In the genomic region with DNA sequence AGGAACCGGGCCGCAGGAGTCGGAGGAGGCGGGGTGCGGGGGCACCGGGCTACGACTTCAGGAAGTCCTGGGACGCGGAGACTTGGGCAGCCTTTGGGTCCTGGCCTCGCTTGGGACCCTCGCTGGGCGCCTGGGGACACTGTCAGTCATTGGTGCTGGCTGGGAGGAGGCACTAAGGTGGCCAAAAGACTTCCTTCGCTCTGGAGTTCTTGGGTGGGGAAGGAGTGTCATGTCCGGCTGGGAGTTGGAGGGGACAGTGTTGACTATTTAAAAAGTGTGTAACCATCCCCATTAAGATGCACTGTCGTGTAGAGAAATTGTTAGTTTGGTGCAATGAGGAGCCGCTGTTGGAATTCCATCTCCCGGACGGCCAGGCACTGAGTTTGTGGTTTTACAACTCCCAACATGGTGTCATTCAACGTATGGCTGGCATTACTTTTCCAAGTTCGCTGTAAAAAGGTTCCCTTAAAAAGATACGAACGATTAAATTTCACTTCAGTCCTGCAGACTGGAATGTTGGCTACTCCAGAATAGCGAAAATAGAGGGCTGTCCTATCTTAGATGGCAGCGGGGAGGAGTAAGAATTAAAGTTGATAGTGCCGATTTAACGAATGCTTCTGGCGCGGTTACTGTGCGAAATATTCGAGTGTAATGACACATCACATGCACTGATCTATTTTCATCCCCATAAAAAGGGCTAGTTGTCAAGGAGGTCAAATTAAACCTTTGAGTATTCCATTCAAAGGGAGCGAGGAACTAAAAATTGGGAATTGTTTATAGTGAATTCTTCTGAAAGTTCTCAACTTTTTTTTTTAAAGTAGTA, we compare ENCODE assay signal across 8 cellular contexts. TPM values are rescaled to one million over a fixed set of nuclear protein-coding genes. Genes with fewer than 3 reads are reported as not detected.
DNase-seq lines count a peak whose midpoint lies in the region; ATAC-seq and TF ChIP-seq lines count a peak whose summit lies in the region.

No MANE protein-coding gene starts in this region.

- peaks cover 20% of the 10 kb centered on the region; the same call in 1 of the 2 replicates for H4K20me1 ChIP-seq in DND-41 (ENCODE audit: insufficient read depth, low read length)

- DNase-seq in DND-41, result no peak
- peak; percentile 39 for DNase-seq in activated CD8-positive, alpha-beta T cell treated with anti-CD3 and anti-CD28 coated beads, Interleukin-2, amount 10 ng/mL, durations not matched to agents 7 days and 5 days
- no peak for DNase-seq in heart left ventricle
- no peak for DNase-seq in psoas muscle
- no peak for DNase-seq in NCI-H187 treated with DMSO at 0.1 percent for 48 hours (lab: John Stamatoyannopoulos, UW)
- DNase-seq in GM20000 (ENCODE audit: low spot score), result no peak

- H3K27ac Mint-ChIP-seq in activated CD8-positive, alpha-beta T cell treated with anti-CD3 and anti-CD28 coated beads, Interleukin-2, amount 10 ng/mL, durations not matched to agents 7 days and 5 days, result peak overlapping the region; percentile 91

- H3K4me1 ChIP-seq in DND-41 (ENCODE audit: insufficient read depth, low read length) (peaks cover 53% of the 10 kb centered on the region), heart left ventricle (peaks cover 0 to 61% (median 36%) of the 10 kb centered on the region in 12 donors), psoas muscle (peaks cover 66% of the 10 kb centered on the region)

- H3K36me3 ChIP-seq in DND-41 (ENCODE audit: insufficient read depth, low read length) (no peaks in the 10 kb centered on the region), heart left ventricle (peaks cover 0 to 5% (median 0%) of the 10 kb centered on the region in 9 donors), psoas muscle (ENCODE audit: insufficient read depth in 1 of 2, low read depth in 1 of 2) (no peaks in the 10 kb centered on the region)

- POLR2A ChIA-PET in activated CD8-positive, alpha-beta T cell treated with anti-CD3 and anti-CD28 coated beads, Interleukin-2, amount 10 ng/mL, durations not matched to agents 7 days and 5 days (lab: Charles Lee), result interaction anchor here (0.7 kb wide), 1 partner anchor 1542 kb away, joined by 3 read pairs; no protein-coding TSS in a partner anchor

- H3K27me3 ChIP-seq in DND-41 (ENCODE audit: insufficient read depth, low read length, poor library complexity) (no peaks in the 10 kb centered on the region), heart left ventricle (no peaks in the 10 kb centered on the region), psoas muscle (ENCODE audit: insufficient read depth in 3 of 3, low read length in 2 of 3) (no peaks in the 10 kb centered on the region)

- ATAC-seq in DND-41 (ENCODE audit: insufficient read depth, low read depth) (no peak; the same call in 2 of the 3 replicates), HG03575 (IDR thresholded peaks at IDR 0.05; ENCODE audit: extremely low read depth, insufficient number of reproducible peaks, low FRiP score, unreplicated experiment) (peak; percentile 1), heart left ventricle (no peak), psoas muscle (peak in 3 of 4 donors; percentile 21 to 57 (median 25)), HG03175 (IDR thresholded peaks at IDR 0.05; ENCODE audit: unreplicated experiment) (no peak)
- no peak for ATAC-seq in activated CD8-positive, alpha-beta T cell treated with anti-CD3 and anti-CD28 coated beads, Interleukin-2, amount 10 ng/mL, durations not matched to agents 7 days and 5 days

- TF ChIP-seq POLR2A in heart left ventricle (IDR thresholded peaks at IDR 0.05), result no peak

- 1 to 2% (median 1%) methylated on average over 24 to 31 of the region's 31 CpGs for WGBS in heart left ventricle, 4 donors
- 0 to 1% (median 1%) methylated on average over 31 of the region's 31 CpGs for WGBS in psoas muscle, 3 donors

- peak overlapping the region; percentile 93 for H3K9ac ChIP-seq in DND-41 (ENCODE audit: low read depth, low read length)

- H3K27me3 Mint-ChIP-seq in activated CD8-positive, alpha-beta T cell treated with anti-CD3 and anti-CD28 coated beads, Interleukin-2, amount 10 ng/mL, durations not matched to agents 7 days and 5 days (ENCODE audit: low read depth), result peaks cover 2% of the 10 kb centered on the region

- H3K4me3 ChIP-seq in DND-41 (ENCODE audit: low read depth in 1 of 2, low read length in 2 of 2) (peak overlapping the region; percentile 77 to 84), heart left ventricle (peak overlapping the region; percentile 79 to 98 (median 89)), psoas muscle (peak overlapping the region; percentile 91)

- H3K4me3 Mint-ChIP-seq in activated CD8-positive, alpha-beta T cell treated with anti-CD3 and anti-CD28 coated beads, Interleukin-2, amount 10 ng/mL, durations not matched to agents 7 days and 5 days, result peak overlapping the region; percentile 92

- peaks cover 43% of the 10 kb centered on the region for H3K4me1 Mint-ChIP-seq in activated CD8-positive, alpha-beta T cell treated with anti-CD3 and anti-CD28 coated beads, Interleukin-2, amount 10 ng/mL, durations not matched to agents 7 days and 5 days (ENCODE audit: low read depth)

- H3K9me3 ChIP-seq in DND-41 (ENCODE audit: insufficient read depth, low read length, severe bottlenecking) (no peaks in the 10 kb centered on the region), heart left ventricle (peaks cover 0 to 11% (median 0%) of the 10 kb centered on the region in 12 donors), psoas muscle (no peaks in the 10 kb centered on the region)

- peak overlapping the region; percentile 82 for H3K4me2 ChIP-seq in DND-41 (ENCODE audit: insufficient read depth, low read length)

- intact Hi-C loops in heart left ventricle (cut with DNase I), result loop anchor here in 1 of 10 donors (10.0 kb wide), 1 partner anchor 87 kb away; no protein-coding TSS in a partner anchor
- intact Hi-C loops in psoas muscle (cut with DNase I), result loop anchor here in 1 of 2 donors (5.0 to 10.0 kb wide), 3 partner anchors 75 to 160 kb away; no protein-coding TSS in a partner anchor

- TF ChIP-seq CTCF in DND-41 (IDR thresholded peaks at IDR 0.05; ENCODE audit: borderline replicate concordance, extremely low read depth, low read length, poor library complexity, severe bottlenecking), result no peak
- no peak for TF ChIP-seq CTCF in heart left ventricle (IDR thresholded peaks at IDR 0.05)
- TF ChIP-seq CTCF in psoas muscle (IDR thresholded peaks at IDR 0.05), result no peak
- no peak for TF ChIP-seq CTCF in GM20000 (IDR thresholded peaks at IDR 0.05; ENCODE audit: extremely low read depth, missing control alignments)

- peaks cover 22% of the 10 kb centered on the region for H3K36me3 Mint-ChIP-seq in activated CD8-positive, alpha-beta T cell treated with anti-CD3 and anti-CD28 coated beads, Interleukin-2, amount 10 ng/mL, durations not matched to agents 7 days and 5 days (ENCODE audit: low read depth)

- CTCF ChIA-PET in activated CD8-positive, alpha-beta T cell treated with anti-CD3 and anti-CD28 coated beads, Interleukin-2, amount 10 ng/mL, durations not matched to agents 7 days and 5 days (lab: Charles Lee), result interaction anchor here (0.7 kb wide), 1 partner anchor 54 kb away, joined by 3 read pairs; no protein-coding TSS in a partner anchor

- peak overlapping the region; percentile 87 for H2AFZ ChIP-seq in DND-41 (ENCODE audit: low read depth, low read length)

- no peaks in the 10 kb centered on the region for H3K9me3 Mint-ChIP-seq in activated CD8-positive, alpha-beta T cell treated with anti-CD3 and anti-CD28 coated beads, Interleukin-2, amount 10 ng/mL, durations not matched to agents 7 days and 5 days (ENCODE audit: insufficient read depth)

- H3K27ac ChIP-seq in DND-41 (ENCODE audit: low read length) (peak overlapping the region; percentile 90), heart left ventricle (peak overlapping the region; percentile 89 to 98 (median 95)), psoas muscle (peak overlapping the region; percentile 97)

- peaks cover 69% of the 10 kb centered on the region for H3K79me2 ChIP-seq in DND-41 (ENCODE audit: insufficient read depth, low read length)

RNA-seq across cellular contexts. Expression of a gene that starts 0.8 kb away (rescaled TPM):
- total RNA-seq in activated CD8-positive, alpha-beta T cell treated with anti-CD3 and anti-CD28 coated beads, Interleukin-2, amount 10 ng/mL, durations not matched to agents 7 days and 5 days, result 10 to 100 TPM; 17.4 to 17.8 TPM
- total RNA-seq in heart left ventricle, result 10 to 100 TPM; 23.5 to 43.9 (median 33.7) TPM
- polyA plus RNA-seq in heart left ventricle, result 10 to 100 TPM in 1 of 2 donors, 1 to 10 TPM in 1; 8.7 to 33.7 TPM
- total RNA-seq in psoas muscle, result 10 to 100 TPM; 11.5 to 19.6 (median 17.2) TPM
- polyA plus RNA-seq in psoas muscle, result 10 to 100 TPM in 1 of 3 donors, 1 to 10 TPM in 2; 7.9 to 11.8 (median 8.9) TPM

RNA-seq across cellular contexts. Expression of a gene that starts 33.3 kb away (rescaled TPM):
- total RNA-seq in activated CD8-positive, alpha-beta T cell treated with anti-CD3 and anti-CD28 coated beads, Interleukin-2, amount 10 ng/mL, durations not matched to agents 7 days and 5 days, result under 1 TPM; 0.26 to 0.34 TPM
- total RNA-seq in heart left ventricle (1 to 10 TPM; 2.3 to 6.9 (median 5.1) TPM), psoas muscle (1 to 10 TPM; 1.8 to 2.9 (median 2.0) TPM)
- polyA plus RNA-seq in heart left ventricle (1 to 10 TPM; 1.9 TPM), psoas muscle (1 to 10 TPM in 1 of 3 donors, under 1 TPM in 2; 0.70 to 1.1 (median 0.91) TPM)

Comparison
In these comparisons a context has a peak if more than half of its experiments do, and no peak if none do; other contexts are left out.
1. ATAC-seq: peak in HG03575 (single experiment) and psoas muscle (3 of 4); none in DND-41 (single experiment), activated CD8-positive, alpha-beta T cell treated with anti-CD3 and anti-CD28 coated beads, Interleukin-2, amount 10 ng/mL, durations not matched to agents 7 days and 5 days (single experiment), heart left ventricle (0 of 4) and HG03175 (single experiment).
2. Peak in every context shown above with its lines, with median percentiles within 50 percentile points of each other: H3K27ac ChIP-seq and H3K4me3 ChIP-seq.